In genomic region chr4:168440442-168441264, GRCh38 we compare ENCODE assay signal across 8 cellular contexts. TPM values are rescaled to one million over a fixed set of nuclear protein-coding genes. Genes with fewer than 3 reads are reported as not detected.
DNase-seq lines count a peak whose midpoint lies in the region; TF ChIP-seq lines count a peak whose summit lies in the region.

No MANE protein-coding gene starts in this region.

- no peaks in the 10 kb centered on the region for H3K9me3 ChIP-seq in esophagus squamous epithelium

- H3K27me3 ChIP-seq in esophagus squamous epithelium, result no peaks in the 10 kb centered on the region

- H3K27ac ChIP-seq in esophagus squamous epithelium, result no peak overlapping the region

- peak; percentile 71 for DNase-seq in EL
- DNase-seq in H4 (ENCODE audit: low spot score), result peak; percentile 6
- peak; percentile 12 for DNase-seq in LoVo (ENCODE audit: low spot score)
- DNase-seq in fibroblast of villous mesenchyme (ENCODE audit: low read depth), result peak; percentile 39
- no peak for DNase-seq in NCI-H2227 (lab: John Stamatoyannopoulos, UW; ENCODE audit: unreplicated experiment)
- DNase-seq in DMS79 treated with DMSO at 0.1 percent for 48 hours (lab: John Stamatoyannopoulos, UW), result no peak
- DNase-seq in hypothalamus (lab: John Stamatoyannopoulos, UW), result no peak
- DNase-seq in esophagus squamous epithelium (lab: John Stamatoyannopoulos, UW), result no peak

- H3K4me1 ChIP-seq in esophagus squamous epithelium, result no peaks in the 10 kb centered on the region

- 49 to 71% methylated on average over 3 to 4 of the region's 4 CpGs for WGBS in esophagus squamous epithelium, 2 donors

- TF ChIP-seq CTCF in fibroblast of villous mesenchyme (IDR thresholded peaks at IDR 0.05; ENCODE audit: insufficient read depth, low read depth, low read length) (no peak), esophagus squamous epithelium (IDR thresholded peaks at IDR 0.05) (no peak)

- H3K4me3 ChIP-seq in fibroblast of villous mesenchyme (ENCODE audit: low read depth, low read length) (no peak overlapping the region), esophagus squamous epithelium (no peak overlapping the region)

- intact Hi-C loops in esophagus squamous epithelium (cut with DNase I), result no loop called here

- peaks cover 0 to 14% (median 0%) of the 10 kb centered on the region in 3 donors for H3K36me3 ChIP-seq in esophagus squamous epithelium

- no peak for TF ChIP-seq POLR2A in esophagus squamous epithelium (IDR thresholded peaks at IDR 0.05)

RNA-seq across cellular contexts. Expression of gene DDX60L, which starts 39.6 kb away (rescaled TPM):
- total RNA-seq in H4 (2014; rRNA removed; shearing (Covaris generic)), result 9.9 and 27.7 TPM in 2 replicates
- total RNA-seq in fibroblast of villous mesenchyme, result 33.7 and 40.9 TPM in 2 replicates
- total RNA-seq in esophagus squamous epithelium, result 10 to 100 TPM in 1 of 4 donors, 1 to 10 TPM in 3; 1.1 to 10.1 (median 6.6) TPM

RNA-seq across cellular contexts. Expression of gene PALLD, which starts 56.2 kb away (rescaled TPM):
- total RNA-seq in H4 (2014; rRNA removed; shearing (Covaris generic)), result 82.3 and 92.1 TPM in 2 replicates
- 188 and 281 TPM in 2 replicates for total RNA-seq in fibroblast of villous mesenchyme
- total RNA-seq in esophagus squamous epithelium, result 100 to 1,000 TPM in 2 of 4 donors, 10 to 100 TPM in 2; 60.2 to 437 (median 118) TPM

Comparison
In these comparisons a context has a peak if more than half of its experiments do, and no peak if none do; other contexts are left out.
1. DNase-seq: peak in EL (single experiment), H4 (single experiment), LoVo (single experiment) and fibroblast of villous mesenchyme (single experiment); none in NCI-H2227 (single experiment), DMS79 treated with DMSO at 0.1 percent for 48 hours (single experiment), hypothalamus (0 of 51) and esophagus squamous epithelium (single experiment).